ENCODE assay signal across 9 cellular contexts in genomic region chr2:68689553-68690537, GRCh38. TPM values are rescaled to one million over a fixed set of nuclear protein-coding genes. Genes with fewer than 3 reads are reported as not detected.
DNase-seq lines count a peak whose midpoint lies in the region; ATAC-seq and TF ChIP-seq lines count a peak whose summit lies in the region.
"Had no signal": no experiment of that assay in that cellular context is flagged by ENCODE, and none has a peak within 500 bp of the region (broad histone marks: within the 10 kb centered on the region; RNA-seq: fewer than 3 reads in every experiment).

No MANE protein-coding gene starts in this region.

- H3K36me3 ChIP-seq in SU-DHL-6 (ENCODE audit: low read length) (no peaks in the 10 kb centered on the region), ascending aorta (no peaks in the 10 kb centered on the region)

- H3K4me3 ChIP-seq in SU-DHL-6 (ENCODE audit: insufficient read depth, low read length, poor library complexity, severe bottlenecking) (peak overlapping the region; percentile 22), ascending aorta (no peak overlapping the region)

- H4K20me1 ChIP-seq in SU-DHL-6 (ENCODE audit: low read depth, low read length) = no peaks in the 10 kb centered on the region

- DNase-seq in Right ventricle myocardium superior (no peak), cardiac septum (ENCODE audit: low spot score) (no peak), ascending aorta (ENCODE audit: low spot score in 2 of 2) (no peak), NCI-H1930 (lab: John Stamatoyannopoulos, UW) (no peak)
- DNase-seq in stimulated activated naive CD8-positive, alpha-beta T cell treated with anti-CD3 and anti-CD28 coated beads, Interleukin-15, Interleukin-2, amounts not matched to agents 100 U/mL and 50 U/mL, for 24 hours = peak; percentile 21
- no peak for DNase-seq in activated CD8-positive, alpha-beta memory T cell treated with anti-CD3 and anti-CD28 coated beads for 24 hours

- TF ChIP-seq CTCF in SU-DHL-6 (IDR thresholded peaks at IDR 0.05; ENCODE audit: insufficient read depth, low read length, poor library complexity, severe bottlenecking) (no peak), ascending aorta (IDR thresholded peaks at IDR 0.05) (no peak)

- H3K4me1 ChIP-seq in ascending aorta = no peaks in the 10 kb centered on the region

- peak overlapping the region; percentile 44 for H2AFZ ChIP-seq in SU-DHL-6 (ENCODE audit: low read depth, low read length, severe bottlenecking)

- H3K4me2 ChIP-seq in SU-DHL-6 (ENCODE audit: low read depth, low read length, poor library complexity, severe bottlenecking) = peak overlapping the region; percentile 65

- H3K27me3 ChIP-seq in SU-DHL-6 (ENCODE audit: low read length) (no peaks in the 10 kb centered on the region), ascending aorta (no peaks in the 10 kb centered on the region)

- H3K9me2 ChIP-seq in SU-DHL-6 (replicated peaks; ENCODE audit: insufficient read depth, low read length) = no peaks in the 10 kb centered on the region

- H3K9me3 ChIP-seq in SU-DHL-6 (ENCODE audit: insufficient read depth, low read length) = no peaks in the 10 kb centered on the region
- no peaks in the 10 kb centered on the region for H3K9me3 ChIP-seq in ascending aorta

- intact Hi-C loops in Right ventricle myocardium superior (cut with DNase I) (no loop called here), cardiac septum (cut with DNase I) (no loop called here), ascending aorta (cut with DNase I) (no loop called here)

- ATAC-seq in Right ventricle myocardium superior (ENCODE audit: poor library complexity) = peak; percentile 34
- peak; percentile 87 for ATAC-seq in HG03095 (IDR thresholded peaks at IDR 0.05; ENCODE audit: unreplicated experiment)
- ATAC-seq in stimulated activated naive CD8-positive, alpha-beta T cell treated with anti-CD3 and anti-CD28 coated beads, Interleukin-15, Interleukin-2, amounts not matched to agents 100 U/mL and 50 U/mL, for 24 hours = peak; percentile 87

- H3K79me2 ChIP-seq in SU-DHL-6 (ENCODE audit: insufficient read depth, low read length) = no peaks in the 10 kb centered on the region

- peaks cover 13% of the 10 kb centered on the region for H3F3A ChIP-seq in SU-DHL-6 (ENCODE audit: insufficient read depth)

- H3K27ac ChIP-seq in SU-DHL-6 (ENCODE audit: low read depth, low read length) (peak overlapping the region; percentile 89), ascending aorta (no peak overlapping the region)
- H3K27ac ChIP-seq: C4-2B had no signal

- H3K9ac ChIP-seq in SU-DHL-6 (ENCODE audit: low read length) = peak overlapping the region; percentile 35

RNA-seq across cellular contexts. Expression of gene ARHGAP25, which starts 44.8 kb away (rescaled TPM):
- total RNA-seq in Right ventricle myocardium superior (7.3 TPM), cardiac septum (5.2 TPM), ascending aorta (8.3 TPM)

RNA-seq across cellular contexts. Expression of gene PROKR1, which starts 46.5 kb away (rescaled TPM):
- not detected for total RNA-seq in Right ventricle myocardium superior
- 0.08 TPM for total RNA-seq in cardiac septum
- not detected for total RNA-seq in ascending aorta

Comparison
In these comparisons a context has a peak if more than half of its experiments do, and no peak if none do; other contexts are left out.
1. ATAC-seq: peak in every context shown above with its lines; median percentile 87 in HG03095; 87 in stimulated activated naive CD8-positive, alpha-beta T cell treated with anti-CD3 and anti-CD28 coated beads, Interleukin-15, Interleukin-2, amounts not matched to agents 100 U/mL and 50 U/mL, for 24 hours; 34 in Right ventricle myocardium superior.